ENCODE assay signal across 8 cellular contexts in genomic region chr3:113698891-113699465, GRCh38. TPM values are rescaled to one million over a fixed set of nuclear protein-coding genes. Genes with fewer than 3 reads are reported as not detected.
A peak's percentile ranks its signal among the peaks of the same experiment; 100 is the strongest.
DNase-seq lines count a peak whose midpoint lies in the region; ATAC-seq, FAIRE-seq and TF ChIP-seq lines count a peak whose summit lies in the region.

No MANE protein-coding gene starts in this region.

- ATAC-seq in left cardiac atrium: no peak
- no peak for ATAC-seq in HG03460 (IDR thresholded peaks at IDR 0.05; ENCODE audit: unreplicated experiment)
- no peak for ATAC-seq in HG03442 (IDR thresholded peaks at IDR 0.05; ENCODE audit: unreplicated experiment)
- no peak for ATAC-seq in GM18861 (IDR thresholded peaks at IDR 0.05; ENCODE audit: unreplicated experiment)

- no peak for FAIRE-seq in small intestine (lab: Jason Lieb, UNC)

- H3K4me1 ChIP-seq in small intestine (ENCODE audit: control insufficient read depth in 2 of 2, insufficient read depth in 1 of 2, low read depth in 1 of 2, low read length in 1 of 2): peaks cover 3 to 10% of the 10 kb centered on the region in 2 donors

- no peaks in the 10 kb centered on the region for H3K9me3 ChIP-seq in small intestine (ENCODE audit: control insufficient read depth, low read depth)

- H3K4me1 Mint-ChIP-seq in activated CD4-positive, alpha-beta memory T cell treated with anti-CD3 and anti-CD28 coated beads for 36 hours (ENCODE audit: low read depth): peaks cover 13% of the 10 kb centered on the region

- no peaks in the 10 kb centered on the region for H3K36me3 Mint-ChIP-seq in activated CD4-positive, alpha-beta memory T cell treated with anti-CD3 and anti-CD28 coated beads for 36 hours

- H3K27me3 ChIP-seq in small intestine (ENCODE audit: control insufficient read depth in 2 of 2, insufficient read depth in 2 of 2, low read length in 2 of 2): no peaks in the 10 kb centered on the region

- intact Hi-C loops in activated CD4-positive, alpha-beta memory T cell treated with anti-CD3 and anti-CD28 coated beads for 36 hours (cut with micrococcal nuclease): loop anchor here (5.0 kb wide), 3 partner anchors 167 to 692 kb away; partner anchors contain the start of gene SIDT1
- intact Hi-C loops in left cardiac atrium (cut with DNase I): loop anchor here in 1 of 2 donors (5.0 kb wide), 1 partner anchor 48 kb away; the partner anchor contains the start of genes ATP6V1A and NAA50

- H3K27me3 Mint-ChIP-seq in activated CD4-positive, alpha-beta memory T cell treated with anti-CD3 and anti-CD28 coated beads for 36 hours: no peaks in the 10 kb centered on the region

- H3K4me3 ChIP-seq in GM12865 (ENCODE audit: low read depth, low read length) (peak overlapping the region; percentile 42), small intestine (ENCODE audit: low read depth in 1 of 2, low read length in 2 of 2) (peak overlapping the region in 1 of 2 donors; percentile 60)

- no peak overlapping the region for H3K27ac ChIP-seq in small intestine (ENCODE audit: low read depth in 1 of 2, low read length in 1 of 2)

- CTCF ChIA-PET in activated CD4-positive, alpha-beta memory T cell treated with anti-CD3 and anti-CD28 coated beads for 36 hours (lab: Charles Lee): interaction anchor here (1.3 kb wide), 2 partner anchors 37 to 47 kb away, joined by 5 to 6 read pairs; partner anchors contain the start of genes ATP6V1A and NAA50

- H3K9me3 Mint-ChIP-seq in activated CD4-positive, alpha-beta memory T cell treated with anti-CD3 and anti-CD28 coated beads for 36 hours: no peaks in the 10 kb centered on the region

- 12 to 28% (median 25%) methylated on average over 23 to 29 of the region's 29 CpGs for WGBS in small intestine, 3 donors

- peak overlapping the region; percentile 10 for H3K4me3 Mint-ChIP-seq in activated CD4-positive, alpha-beta memory T cell treated with anti-CD3 and anti-CD28 coated beads for 36 hours

- no peak for TF ChIP-seq CTCF in GM12865 (IDR thresholded peaks at IDR 0.05; ENCODE audit: insufficient read depth, low read depth, low read length, missing control alignments)

- POLR2A ChIA-PET in activated CD4-positive, alpha-beta memory T cell treated with anti-CD3 and anti-CD28 coated beads for 36 hours (lab: Charles Lee): interaction anchor here (0.7 to 1.6 kb wide), 2 partner anchors 35 to 184 kb away, joined by 3 to 5 read pairs; partner anchors contain the start of gene SPICE1

- DNase-seq in GM12865 (ENCODE audit: low read depth) (peak; percentile 21), left cardiac atrium (peak; percentile 29), small intestine (peak; percentile 70), pons (ENCODE audit: low spot score) (no peak)
- peak; percentile 29 for DNase-seq in activated CD4-positive, alpha-beta memory T cell treated with anti-CD3 and anti-CD28 coated beads for 36 hours

- H3K36me3 ChIP-seq in small intestine (ENCODE audit: control insufficient read depth in 2 of 2, insufficient read depth in 2 of 2, low read length in 2 of 2): no peaks in the 10 kb centered on the region

- H3K27ac Mint-ChIP-seq in activated CD4-positive, alpha-beta memory T cell treated with anti-CD3 and anti-CD28 coated beads for 36 hours: no peak overlapping the region

RNA-seq across cellular contexts. Expression of gene USF3, which starts 2.5 kb away (rescaled TPM):
- total RNA-seq in activated CD4-positive, alpha-beta memory T cell treated with anti-CD3 and anti-CD28 coated beads for 36 hours: 10 to 100 TPM; 11.7 to 12.2 TPM
- 10 to 100 TPM; 13.0 to 14.5 TPM for total RNA-seq in left cardiac atrium
- 1 to 10 TPM; 3.2 to 9.8 (median 5.0) TPM for polyA plus RNA-seq in small intestine

RNA-seq across cellular contexts. Expression of gene NAA50, which starts 47.1 kb away (rescaled TPM):
- total RNA-seq in activated CD4-positive, alpha-beta memory T cell treated with anti-CD3 and anti-CD28 coated beads for 36 hours: 100 to 1,000 TPM; 112 to 113 TPM
- 10 to 100 TPM; 65.7 to 86.5 TPM for total RNA-seq in left cardiac atrium
- 10 to 100 TPM; 17.0 to 56.7 (median 25.3) TPM for polyA plus RNA-seq in small intestine

RNA-seq across cellular contexts. Expression of gene ATP6V1A, which starts 47.9 kb away (rescaled TPM):
- total RNA-seq in activated CD4-positive, alpha-beta memory T cell treated with anti-CD3 and anti-CD28 coated beads for 36 hours: 10 to 100 TPM; 43.5 to 45.4 TPM
- 10 to 100 TPM; 30.5 to 33.2 TPM for total RNA-seq in left cardiac atrium
- polyA plus RNA-seq in small intestine: 10 to 100 TPM; 13.8 to 19.4 (median 15.9) TPM
